Comparison of ENCODE assay signal across 34 cellular contexts in the genomic region with DNA sequence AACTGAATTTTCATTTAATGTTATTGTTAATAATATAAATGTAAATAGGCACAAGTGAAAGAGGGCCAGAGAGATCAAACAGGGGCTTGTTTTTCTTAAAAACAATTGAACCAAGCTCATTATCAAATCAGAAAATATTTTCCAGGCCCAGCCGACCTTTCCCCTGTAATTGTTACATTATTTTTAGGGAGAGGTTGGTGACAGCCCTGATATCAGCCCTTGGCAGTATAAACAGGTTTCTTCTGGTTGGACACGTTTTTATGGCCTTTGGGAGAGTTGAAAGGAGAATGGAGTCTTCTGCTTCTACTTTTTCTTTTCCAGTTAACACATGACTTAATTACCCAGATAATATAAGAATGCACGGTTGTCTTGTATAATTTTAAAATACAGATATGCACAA. TPM values are rescaled to one million over a fixed set of nuclear protein-coding genes. Genes with fewer than 3 reads are reported as not detected.
"Had no signal": no experiment of that assay in that cellular context is flagged by ENCODE, and none has a peak within 500 bp of the region (broad histone marks: within the 10 kb centered on the region; RNA-seq: fewer than 3 reads in every experiment).

No MANE protein-coding gene starts in this region.

- H3K36me3 ChIP-seq: SJSA1 had no signal

- H3K4me2 ChIP-seq: SK-N-SH had no signal

- H3K27me3 Mint-ChIP-seq: activated CD4-positive, alpha-beta T cell treated with anti-CD3 and anti-CD28 coated beads, Interleukin-2, amount 10 ng/mL, durations not matched to agents 24 days and 14 days; activated naive CD8-positive, alpha-beta T cell treated with anti-CD3 and anti-CD28 coated beads for 36 hours; activated T-helper 17 cell treated with anti-CD3 and anti-CD28 coated beads, Interleukin-2, amount 50 U/mL, for 72 hours had no signal

- H3K4me3 Mint-ChIP-seq: activated CD4-positive, alpha-beta T cell treated with anti-CD3 and anti-CD28 coated beads, Interleukin-2, amount 10 ng/mL, durations not matched to agents 24 days and 14 days; activated CD8-positive, alpha-beta T cell treated with anti-CD3 and anti-CD28 coated beads for 36 hours; activated naive CD8-positive, alpha-beta T cell treated with anti-CD3 and anti-CD28 coated beads for 36 hours; activated T-cell treated with anti-CD3 and anti-CD28 coated beads, Interleukin-2, amount 50 U/mL, for 72 hours; activated T-helper 17 cell treated with anti-CD3 and anti-CD28 coated beads, Interleukin-2, amount 50 U/mL, for 72 hours; T-helper 1 cell treated with Interleukin-12 subunit alpha and Interleukin-12 subunit beta and Interleukin-4 antibody, amounts not matched to agents 30 μg/mL and 1 μg/mL, for 36 hours; T-helper 2 cell treated with Interferon-gamma antibody and Interleukin-4, amounts not matched to agents 5 μg/mL and 100 μg/mL, for 36 hours had no signal

- H3K9me3 ChIP-seq: SJSA1, SK-N-SH had no signal

- H3K27ac ChIP-seq: SJSA1 had no signal

- H3K4me3 ChIP-seq: SJSA1 had no signal

- H3K4me1 Mint-ChIP-seq: activated CD4-positive, alpha-beta T cell treated with anti-CD3 and anti-CD28 coated beads, Interleukin-2, amount 10 ng/mL, durations not matched to agents 24 days and 14 days; activated naive CD8-positive, alpha-beta T cell treated with anti-CD3 and anti-CD28 coated beads for 36 hours; activated T-helper 17 cell treated with anti-CD3 and anti-CD28 coated beads, Interleukin-2, amount 50 U/mL, for 72 hours had no signal

- DNase-seq: activated CD4-positive, alpha-beta T cell treated with anti-CD3 and anti-CD28 coated beads, Interleukin-2, amount 10 ng/mL, durations not matched to agents 24 days and 14 days; activated CD4-positive, alpha-beta T cell treated with anti-CD3 and anti-CD28 coated beads, Interleukin-2, amount 50 U/mL, for 4 hours; activated CD8-positive, alpha-beta T cell treated with anti-CD3 and anti-CD28 coated beads for 36 hours; activated effector memory CD4-positive, alpha-beta T cell treated with anti-CD3 and anti-CD28 coated beads, Interleukin-2, amount 50 U/mL, for 16 hours; activated naive CD4-positive, alpha-beta T cell; activated naive CD4-positive, alpha-beta T cell treated with anti-CD3 and anti-CD28 coated beads, Interleukin-2, amount 50 U/mL, for 16 hours; activated naive CD8-positive, alpha-beta T cell treated with anti-CD3 and anti-CD28 coated beads for 36 hours; activated T-cell treated with anti-CD3 and anti-CD28 coated beads, Interleukin-2, amount 50 U/mL, for 1 hour; activated T-cell treated with anti-CD3 and anti-CD28 coated beads, Interleukin-2, amount 50 U/mL, for 72 hours; amniotic stem cell; aorta; Kasumi-1; KG1; MM.1S; MV-4-11; NCI-H1092 treated with DMSO at 0.1 percent for 48 hours; NCI-H1417; NCI-H146; NCI-H187; NCI-H2029 treated with DMSO at 0.1 percent for 48 hours; NCI-H2107; NCI-H2171; NCI-H510A; NCI-H526; NCI-H748 treated with DMSO at 0.1 percent for 48 hours; NK-92 treated with Interleukin-12 subunit alpha and Interleukin-12 subunit beta, amount 100 ng/mL, for 24 hours; PC-3; SHP77 treated with DMSO at 0.1 percent for 48 hours; SK-N-SH had no signal

- H3K27me3 ChIP-seq: SJSA1 had no signal

- H3K9me2 ChIP-seq: SK-N-SH had no signal

- ATAC-seq: activated CD8-positive, alpha-beta T cell treated with anti-CD3 and anti-CD28 coated beads for 36 hours; activated T-cell treated with anti-CD3 and anti-CD28 coated beads, Interleukin-2, amount 50 U/mL, for 72 hours; activated T-helper 17 cell treated with anti-CD3 and anti-CD28 coated beads, Interleukin-2, amount 50 U/mL, for 72 hours; PC-3 had no signal

- H3K27ac Mint-ChIP-seq: activated CD4-positive, alpha-beta T cell treated with anti-CD3 and anti-CD28 coated beads, Interleukin-2, amount 10 ng/mL, durations not matched to agents 24 days and 14 days; activated CD8-positive, alpha-beta T cell treated with anti-CD3 and anti-CD28 coated beads for 36 hours; activated naive CD8-positive, alpha-beta T cell treated with anti-CD3 and anti-CD28 coated beads for 36 hours; activated T-cell treated with anti-CD3 and anti-CD28 coated beads, Interleukin-2, amount 50 U/mL, for 72 hours; activated T-helper 17 cell treated with anti-CD3 and anti-CD28 coated beads, Interleukin-2, amount 50 U/mL, for 72 hours; T-helper 1 cell treated with Interleukin-12 subunit alpha and Interleukin-12 subunit beta and Interleukin-4 antibody, amounts not matched to agents 30 μg/mL and 1 μg/mL, for 36 hours; T-helper 2 cell treated with Interferon-gamma antibody and Interleukin-4, amounts not matched to agents 5 μg/mL and 100 μg/mL, for 36 hours had no signal

- H3K9me3 Mint-ChIP-seq: activated CD4-positive, alpha-beta T cell treated with anti-CD3 and anti-CD28 coated beads, Interleukin-2, amount 10 ng/mL, durations not matched to agents 24 days and 14 days; activated CD8-positive, alpha-beta T cell treated with anti-CD3 and anti-CD28 coated beads for 36 hours; activated naive CD8-positive, alpha-beta T cell treated with anti-CD3 and anti-CD28 coated beads for 36 hours; activated T-cell treated with anti-CD3 and anti-CD28 coated beads, Interleukin-2, amount 50 U/mL, for 72 hours; activated T-helper 17 cell treated with anti-CD3 and anti-CD28 coated beads, Interleukin-2, amount 50 U/mL, for 72 hours; T-helper 1 cell treated with Interleukin-12 subunit alpha and Interleukin-12 subunit beta and Interleukin-4 antibody, amounts not matched to agents 30 μg/mL and 1 μg/mL, for 36 hours; T-helper 2 cell treated with Interferon-gamma antibody and Interleukin-4, amounts not matched to agents 5 μg/mL and 100 μg/mL, for 36 hours had no signal

- H3K4me1 ChIP-seq: SJSA1 had no signal

- H3K36me3 Mint-ChIP-seq: activated naive CD8-positive, alpha-beta T cell treated with anti-CD3 and anti-CD28 coated beads for 36 hours had no signal

RNA-seq across cellular contexts. Expression of a gene that starts 43.7 kb away (rescaled TPM):
- total RNA-seq: activated CD4-positive, alpha-beta T cell treated with anti-CD3 and anti-CD28 coated beads, Interleukin-2, amount 10 ng/mL, durations not matched to agents 24 days and 14 days; activated CD8-positive, alpha-beta memory T cell treated with anti-CD3 and anti-CD28 coated beads for 36 hours; activated CD8-positive, alpha-beta T cell treated with anti-CD3 and anti-CD28 coated beads for 36 hours; activated naive CD8-positive, alpha-beta T cell treated with anti-CD3 and anti-CD28 coated beads for 36 hours; activated T-helper 17 cell treated with anti-CD3 and anti-CD28 coated beads, Interleukin-2, amount 50 U/mL, for 72 hours had no signal
